In genomic region chr9:122228906-122229837, GRCh38 we compare ENCODE assay signal across 9 cellular contexts. TPM values are rescaled to one million over a fixed set of nuclear protein-coding genes. Genes with fewer than 3 reads are reported as not detected.
DNase-seq lines count a peak whose midpoint lies in the region; ATAC-seq and TF ChIP-seq lines count a peak whose summit lies in the region.
"Had no signal": no experiment of that assay in that cellular context is flagged by ENCODE, and none has a peak within 500 bp of the region (broad histone marks: within the 10 kb centered on the region; RNA-seq: fewer than 3 reads in every experiment).

Gene LHX6, minus strand, starts transcription at chr9:122228957. Its CDS starts 217 bp downstream, at chr9:122228740.

- TF ChIP-seq CTCF in GM23338 (conservative IDR thresholded peaks at IDR 0.05; ENCODE audit: low read depth in 2 of 2), result no peak

- peak within 1 kb of the TSS; percentile 62 for H3K4me3 ChIP-seq in GM23338
- H3K4me3 ChIP-seq in effector memory CD4-positive, alpha-beta T cell (ENCODE audit: insufficient read depth, low read depth, low read length, poor library complexity, severe bottlenecking), result no peak within 1 kb of the TSS

- H3K9me3 ChIP-seq in effector memory CD4-positive, alpha-beta T cell (ENCODE audit: control insufficient read depth, low read length), result no peaks in the 10 kb centered on the region

- no peaks in the 10 kb centered on the region; the same call in 1 of the 2 replicates for H4K20me1 ChIP-seq in GM23338 (replicated peaks; ENCODE audit: insufficient read depth)

- no peaks in the 10 kb centered on the region for H3K36me3 ChIP-seq in GM23338 (ENCODE audit: insufficient read depth)
- no peaks in the 10 kb centered on the region for H3K36me3 ChIP-seq in effector memory CD4-positive, alpha-beta T cell (ENCODE audit: control insufficient read depth, insufficient read depth, low read length)

- H3K9me3 Mint-ChIP-seq in GM23338, result peaks cover 4% of the 10 kb centered on the region; the same call in 1 of the 3 replicates

- H3K79me2 ChIP-seq in GM23338 (replicated peaks; ENCODE audit: insufficient read depth), result no peaks in the 10 kb centered on the region

- peaks cover 45% of the 10 kb centered on the region for H3K27me3 Mint-ChIP-seq in GM23338 (ENCODE audit: insufficient read depth, low read depth, poor library complexity)

- H3K4me1 ChIP-seq in GM23338 (ENCODE audit: insufficient read depth), result peaks cover 17% of the 10 kb centered on the region
- H3K4me1 ChIP-seq in effector memory CD4-positive, alpha-beta T cell (ENCODE audit: control insufficient read depth, insufficient read depth, low read length, poor library complexity, severe bottlenecking), result no peaks in the 10 kb centered on the region

- DNase-seq in GM23338 (ENCODE audit: low spot score) (peak; percentile 32), SW480 (ENCODE audit: low spot score) (peak; percentile 37), glomerular endothelial cell (ENCODE audit: extremely low read depth, low read depth, low spot score) (no peak), sciatic nerve (ENCODE audit: low spot score) (peak; percentile 36), GDM1 (lab: John Stamatoyannopoulos, UW) (no peak)
- DNase-seq in effector memory CD4-positive, alpha-beta T cell, result no peak

- H3K4me3 Mint-ChIP-seq in GM23338, result peak within 1 kb of the TSS; percentile 61

- no peaks in the 10 kb centered on the region for H3K9me2 ChIP-seq in GM23338 (ENCODE audit: insufficient read depth)

- ATAC-seq in GM23338 (no peak), sciatic nerve (no peak), HG03378 (IDR thresholded peaks at IDR 0.05; ENCODE audit: unreplicated experiment) (no peak), HG03460 (IDR thresholded peaks at IDR 0.05; ENCODE audit: unreplicated experiment) (no peak)

- peaks cover 94% of the 10 kb centered on the region for H3K27me3 ChIP-seq in GM23338 (ENCODE audit: insufficient read depth)
- H3K27me3 ChIP-seq in effector memory CD4-positive, alpha-beta T cell (replicated peaks; ENCODE audit: control insufficient read depth, insufficient read depth, low read length, poor library complexity, severe bottlenecking), result peaks cover 25% of the 10 kb centered on the region

- H3K4me2 ChIP-seq in GM23338, result peak within 1 kb of the TSS; percentile 82
- H3K4me2 ChIP-seq: KMS-11 had no signal

- H3K36me3 Mint-ChIP-seq in GM23338 (ENCODE audit: low read depth), result no peaks in the 10 kb centered on the region

- no peak within 1 kb of the TSS for H3K27ac Mint-ChIP-seq in GM23338

- H2AFZ ChIP-seq in GM23338, result peak within 1 kb of the TSS; percentile 59; the same call in 1 of the 2 replicates

- no peak within 1 kb of the TSS for H3K27ac ChIP-seq in GM23338 (ENCODE audit: low read depth)
- no peak within 1 kb of the TSS for H3K27ac ChIP-seq in effector memory CD4-positive, alpha-beta T cell (ENCODE audit: insufficient read depth, low read length, poor library complexity, severe bottlenecking)
- H3K27ac ChIP-seq: KMS-11 had no signal

- intact Hi-C loops in sciatic nerve (cut with DNase I), result no loop called here

- peaks cover 7% of the 10 kb centered on the region; the same call in 1 of the 2 replicates for H3F3A ChIP-seq in GM23338 (replicated peaks; ENCODE audit: low read depth)

- peaks cover 28% of the 10 kb centered on the region for H3K4me1 Mint-ChIP-seq in GM23338

TF ChIP-seq in GM23338, 12 proteins besides CTCF, POLR2A, EP300 and RAD21:
- peak; percentile 94 for TF ChIP-seq EZH2phosphoT487 (IDR thresholded peaks at IDR 0.05; ENCODE audit: unreplicated experiment)
- peak; percentile 92 for TF ChIP-seq EZH2 (IDR thresholded peaks at IDR 0.05; ENCODE audit: low read depth, unreplicated experiment)
- no peak for TF ChIP-seq JUNB (IDR thresholded peaks at IDR 0.05; ENCODE audit: unreplicated experiment)
- TF ChIP-seq POLR2AphosphoS5 (IDR thresholded peaks at IDR 0.05; ENCODE audit: low read depth), result no peak
- TF ChIP-seq, protein P1, sequence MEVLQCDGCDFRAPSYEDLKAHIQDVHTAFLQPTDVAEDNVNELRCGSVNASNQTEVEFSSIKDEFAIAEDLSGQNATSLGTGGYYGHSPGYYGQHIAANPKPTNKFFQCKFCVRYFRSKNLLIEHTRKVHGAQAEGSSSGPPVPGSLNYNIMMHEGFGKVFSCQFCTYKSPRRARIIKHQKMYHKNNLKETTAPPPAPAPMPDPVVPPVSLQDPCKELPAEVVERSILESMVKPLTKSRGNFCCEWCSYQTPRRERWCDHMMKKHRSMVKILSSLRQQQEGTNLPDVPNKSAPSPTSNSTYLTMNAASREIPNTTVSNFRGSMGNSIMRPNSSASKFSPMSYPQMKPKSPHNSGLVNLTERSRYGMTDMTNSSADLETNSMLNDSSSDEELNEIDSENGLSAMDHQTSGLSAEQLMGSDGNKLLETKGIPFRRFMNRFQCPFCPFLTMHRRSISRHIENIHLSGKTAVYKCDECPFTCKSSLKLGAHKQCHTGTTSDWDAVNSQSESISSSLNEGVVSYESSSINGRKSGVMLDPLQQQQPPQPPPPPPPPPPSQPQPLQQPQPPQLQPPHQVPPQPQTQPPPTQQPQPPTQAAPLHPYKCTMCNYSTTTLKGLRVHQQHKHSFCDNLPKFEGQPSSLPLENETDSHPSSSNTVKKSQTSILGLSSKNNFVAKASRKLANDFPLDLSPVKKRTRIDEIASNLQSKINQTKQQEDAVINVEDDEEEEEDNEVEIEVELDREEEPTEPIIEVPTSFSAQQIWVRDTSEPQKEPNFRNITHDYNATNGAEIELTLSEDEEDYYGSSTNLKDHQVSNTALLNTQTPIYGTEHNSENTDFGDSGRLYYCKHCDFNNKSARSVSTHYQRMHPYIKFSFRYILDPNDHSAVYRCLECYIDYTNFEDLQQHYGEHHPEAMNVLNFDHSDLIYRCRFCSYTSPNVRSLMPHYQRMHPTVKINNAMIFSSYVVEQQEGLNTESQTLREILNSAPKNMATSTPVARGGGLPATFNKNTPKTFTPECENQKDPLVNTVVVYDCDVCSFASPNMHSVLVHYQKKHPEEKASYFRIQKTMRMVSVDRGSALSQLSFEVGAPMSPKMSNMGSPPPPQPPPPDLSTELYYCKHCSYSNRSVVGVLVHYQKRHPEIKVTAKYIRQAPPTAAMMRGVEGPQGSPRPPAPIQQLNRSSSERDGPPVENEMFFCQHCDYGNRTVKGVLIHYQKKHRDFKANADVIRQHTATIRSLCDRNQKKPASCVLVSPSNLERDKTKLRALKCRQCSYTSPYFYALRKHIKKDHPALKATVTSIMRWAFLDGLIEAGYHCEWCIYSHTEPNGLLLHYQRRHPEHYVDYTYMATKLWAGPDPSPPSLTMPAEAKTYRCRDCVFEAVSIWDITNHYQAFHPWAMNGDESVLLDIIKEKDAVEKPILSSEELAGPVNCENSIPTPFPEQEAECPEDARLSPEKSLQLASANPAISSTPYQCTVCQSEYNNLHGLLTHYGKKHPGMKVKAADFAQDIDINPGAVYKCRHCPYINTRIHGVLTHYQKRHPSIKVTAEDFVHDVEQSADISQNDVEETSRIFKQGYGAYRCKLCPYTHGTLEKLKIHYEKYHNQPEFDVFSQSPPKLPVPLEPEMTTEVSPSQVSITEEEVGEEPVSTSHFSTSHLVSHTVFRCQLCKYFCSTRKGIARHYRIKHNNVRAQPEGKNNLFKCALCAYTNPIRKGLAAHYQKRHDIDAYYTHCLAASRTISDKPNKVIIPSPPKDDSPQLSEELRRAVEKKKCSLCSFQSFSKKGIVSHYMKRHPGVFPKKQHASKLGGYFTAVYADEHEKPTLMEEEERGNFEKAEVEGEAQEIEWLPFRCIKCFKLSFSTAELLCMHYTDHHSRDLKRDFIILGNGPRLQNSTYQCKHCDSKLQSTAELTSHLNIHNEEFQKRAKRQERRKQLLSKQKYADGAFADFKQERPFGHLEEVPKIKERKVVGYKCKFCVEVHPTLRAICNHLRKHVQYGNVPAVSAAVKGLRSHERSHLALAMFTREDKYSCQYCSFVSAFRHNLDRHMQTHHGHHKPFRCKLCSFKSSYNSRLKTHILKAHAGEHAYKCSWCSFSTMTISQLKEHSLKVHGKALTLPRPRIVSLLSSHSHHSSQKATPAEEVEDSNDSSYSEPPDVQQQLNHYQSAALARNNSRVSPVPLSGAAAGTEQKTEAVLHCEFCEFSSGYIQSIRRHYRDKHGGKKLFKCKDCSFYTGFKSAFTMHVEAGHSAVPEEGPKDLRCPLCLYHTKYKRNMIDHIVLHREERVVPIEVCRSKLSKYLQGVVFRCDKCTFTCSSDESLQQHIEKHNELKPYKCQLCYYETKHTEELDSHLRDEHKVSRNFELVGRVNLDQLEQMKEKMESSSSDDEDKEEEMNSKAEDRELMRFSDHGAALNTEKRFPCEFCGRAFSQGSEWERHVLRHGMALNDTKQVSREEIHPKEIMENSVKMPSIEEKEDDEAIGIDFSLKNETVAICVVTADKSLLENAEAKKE (CRISPR knock-in tag; IDR thresholded peaks at IDR 0.05), result no peak
- TF ChIP-seq, protein P2, sequence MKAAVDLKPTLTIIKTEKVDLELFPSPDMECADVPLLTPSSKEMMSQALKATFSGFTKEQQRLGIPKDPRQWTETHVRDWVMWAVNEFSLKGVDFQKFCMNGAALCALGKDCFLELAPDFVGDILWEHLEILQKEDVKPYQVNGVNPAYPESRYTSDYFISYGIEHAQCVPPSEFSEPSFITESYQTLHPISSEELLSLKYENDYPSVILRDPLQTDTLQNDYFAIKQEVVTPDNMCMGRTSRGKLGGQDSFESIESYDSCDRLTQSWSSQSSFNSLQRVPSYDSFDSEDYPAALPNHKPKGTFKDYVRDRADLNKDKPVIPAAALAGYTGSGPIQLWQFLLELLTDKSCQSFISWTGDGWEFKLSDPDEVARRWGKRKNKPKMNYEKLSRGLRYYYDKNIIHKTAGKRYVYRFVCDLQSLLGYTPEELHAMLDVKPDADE (IDR thresholded peaks at IDR 0.05), result no peak
- TF ChIP-seq ZNF114 (CRISPR knock-in tag; IDR thresholded peaks at IDR 0.05), result no peak
- TF ChIP-seq ZNF331 (CRISPR knock-in tag; IDR thresholded peaks at IDR 0.05; ENCODE audit: low read depth), result no peak

RNA-seq across cellular contexts. Expression of gene LHX6, which starts in this region (rescaled TPM):
- 1.0 and 1.3 TPM in 2 replicates for total RNA-seq in GM23338 (2014; rRNA removed; shearing (Covaris generic))
- 1.2 and 1.3 TPM in 2 replicates for polyA plus RNA-seq in GM23338 (2016; fragmentation: Nextera tagmentation; extraction: Ambion mirVana)
- 31.7 and 32.0 TPM in 2 replicates for total RNA-seq in glomerular endothelial cell
- total RNA-seq in sciatic nerve, result 11.5 TPM

Comparison
In these comparisons a context has a peak if more than half of its experiments do, and no peak if none do; other contexts are left out.
1. DNase-seq: peak in GM23338 (single experiment), SW480 (single experiment) and sciatic nerve (single experiment); none in glomerular endothelial cell (single experiment), effector memory CD4-positive, alpha-beta T cell (0 of 3) and GDM1 (single experiment).